ENCODE assay signal across 1 cellular context in the genomic region with DNA sequence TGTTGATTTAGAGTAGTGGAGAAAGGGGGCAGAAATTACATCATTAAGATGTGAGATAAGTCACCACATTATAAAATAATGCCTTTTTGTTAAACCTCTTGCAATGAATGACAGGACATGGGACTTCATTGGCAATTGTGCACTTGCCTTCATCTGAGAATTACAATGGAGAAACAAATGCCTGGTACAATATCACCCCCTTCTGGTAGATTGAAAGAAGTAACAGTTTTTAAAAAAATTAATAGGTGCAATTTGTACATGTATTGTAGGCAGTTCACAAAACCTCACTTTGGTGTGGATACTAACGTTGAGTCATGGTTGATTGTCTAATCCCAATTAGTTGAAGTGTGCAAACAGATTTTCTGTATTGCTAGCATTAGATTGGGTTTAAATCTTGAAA.
A peak's percentile ranks its signal among the peaks of the same experiment; 100 is the strongest.
TF ChIP-seq lines count a peak whose summit lies in the region.

No MANE protein-coding gene starts in this region.

TF ChIP-seq in HepG2, 621 proteins besides CTCF, POLR2A, EP300 and RAD21:
- no peak for TF ChIP-seq NR2F6 (IDR thresholded peaks at IDR 0.05)
- no peak for TF ChIP-seq NR2F6 (CRISPR knock-in tag; IDR thresholded peaks at IDR 0.05)
- TF ChIP-seq MXI1 (IDR thresholded peaks at IDR 0.05; ENCODE audit: borderline replicate concordance, low read depth, low read length), result no peak
- peak; percentile 92 for TF ChIP-seq SMC3 (IDR thresholded peaks at IDR 0.05; ENCODE audit: low read length)
- TF ChIP-seq, protein P1, sequence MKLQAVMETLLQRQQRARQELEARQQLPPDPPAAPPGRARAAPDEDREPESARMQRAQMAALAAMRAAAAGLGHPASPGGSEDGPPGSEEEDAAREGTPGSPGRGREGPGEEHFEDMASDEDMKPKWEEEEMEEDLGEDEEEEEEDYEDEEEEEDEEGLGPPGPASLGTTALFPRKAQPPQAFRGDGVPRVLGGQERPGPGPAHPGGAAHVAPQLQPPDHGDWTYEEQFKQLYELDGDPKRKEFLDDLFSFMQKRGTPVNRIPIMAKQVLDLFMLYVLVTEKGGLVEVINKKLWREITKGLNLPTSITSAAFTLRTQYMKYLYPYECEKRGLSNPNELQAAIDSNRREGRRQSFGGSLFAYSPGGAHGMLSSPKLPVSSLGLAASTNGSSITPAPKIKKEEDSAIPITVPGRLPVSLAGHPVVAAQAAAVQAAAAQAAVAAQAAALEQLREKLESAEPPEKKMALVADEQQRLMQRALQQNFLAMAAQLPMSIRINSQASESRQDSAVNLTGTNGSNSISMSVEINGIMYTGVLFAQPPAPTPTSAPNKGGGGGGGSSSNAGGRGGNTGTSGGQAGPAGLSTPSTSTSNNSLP (IDR thresholded peaks at IDR 0.05; ENCODE audit: low read depth, low read length), result 0 out of 2 replicates have a peak, but pooled peaks have one; percentile 28
- no peak for TF ChIP-seq ZNF20 (CRISPR knock-in tag; IDR thresholded peaks at IDR 0.05)
- TF ChIP-seq STAG1 (CRISPR knock-in tag; IDR thresholded peaks at IDR 0.05), result peak; percentile 89
- TF ChIP-seq, protein P2, sequence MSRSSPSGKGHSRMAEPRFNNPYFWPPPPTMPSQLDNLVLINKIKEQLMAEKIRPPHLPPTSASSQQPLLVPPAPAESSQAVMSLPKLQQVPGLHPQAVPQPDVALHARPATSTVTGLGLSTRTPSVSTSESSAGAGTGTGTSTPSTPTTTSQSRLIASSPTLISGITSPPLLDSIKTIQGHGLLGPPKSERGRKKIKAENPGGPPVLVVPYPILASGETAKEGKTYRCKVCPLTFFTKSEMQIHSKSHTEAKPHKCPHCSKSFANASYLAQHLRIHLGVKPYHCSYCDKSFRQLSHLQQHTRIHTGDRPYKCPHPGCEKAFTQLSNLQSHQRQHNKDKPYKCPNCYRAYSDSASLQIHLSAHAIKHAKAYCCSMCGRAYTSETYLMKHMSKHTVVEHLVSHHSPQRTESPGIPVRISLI (CRISPR knock-in tag; IDR thresholded peaks at IDR 0.05; ENCODE audit: borderline replicate concordance), result peak; percentile 48; the same call in 1 of the 2 replicates
